12 cellular contexts compared by ENCODE assay signal in genomic region chr7:128934361-128935352, GRCh38. TPM values are rescaled to one million over a fixed set of nuclear protein-coding genes. Genes with fewer than 3 reads are reported as not detected.
DNase-seq lines count a peak whose midpoint lies in the region; ATAC-seq, FAIRE-seq and TF ChIP-seq lines count a peak whose summit lies in the region.
"Had no signal": no experiment of that assay in that cellular context is flagged by ENCODE, and none has a peak within 500 bp of the region (broad histone marks: within the 10 kb centered on the region; RNA-seq: fewer than 3 reads in every experiment).

No MANE protein-coding gene starts in this region.

- H3K27me3 ChIP-seq in right cardiac atrium (ENCODE audit: control insufficient read depth, insufficient read depth) (no peaks in the 10 kb centered on the region), Karpas-422 (ENCODE audit: low read length) (0 out of 2 replicates have a peak, but pooled peaks cover 3% of the 10 kb centered on the region)

- H3K9me3 ChIP-seq in right cardiac atrium (ENCODE audit: control insufficient read depth, low read length) (no peaks in the 10 kb centered on the region), Karpas-422 (ENCODE audit: low read length) (no peaks in the 10 kb centered on the region)

- ATAC-seq in GM21381 (IDR thresholded peaks at IDR 0.05; ENCODE audit: unreplicated experiment) (peak; percentile 28), HG03280 (IDR thresholded peaks at IDR 0.05; ENCODE audit: unreplicated experiment) (peak; percentile 31), right cardiac atrium (peak; percentile 9 to 28)
- ATAC-seq in activated CD4-positive, CD25-positive, alpha-beta regulatory T cell treated with anti-CD3 and anti-CD28 coated beads, Interleukin-2, amount 50 U/mL, for 24 hours, result no peak
- ATAC-seq: HCT116 had no signal

- WGBS in right cardiac atrium, result 65% methylated on average over 14 of the region's 14 CpGs

- peak; percentile 59 for TF ChIP-seq POLR2A in GM12892 (IDR thresholded peaks at IDR 0.05; ENCODE audit: low read depth, low read length)

- intact Hi-C loops in right cardiac atrium (cut with DNase I), result no loop called here

- peak; percentile 94 for FAIRE-seq in GM12892 (lab: Jason Lieb, UNC)

- H3K36me3 ChIP-seq in Karpas-422 (ENCODE audit: insufficient read depth, low read length), result no peaks in the 10 kb centered on the region

- DNase-seq in GM12892 (ENCODE audit: insufficient read length), result peak; percentile 58
- DNase-seq in right cardiac atrium, result peak in 1 of 3 donors; percentile 55
- no peak for DNase-seq in superior temporal gyrus (ENCODE audit: extremely low spot score)
- no peak for DNase-seq in Karpas-422
- DNase-seq in GDM1 (lab: John Stamatoyannopoulos, UW), result no peak
- DNase-seq: effector CD8-positive, alpha-beta T cell; SW 1271 had no signal

- H3K79me2 ChIP-seq in Karpas-422 (ENCODE audit: low read length), result no peaks in the 10 kb centered on the region

- no peak overlapping the region for H3K4me3 ChIP-seq in right cardiac atrium (ENCODE audit: low read length)
- H3K4me3 ChIP-seq in Karpas-422 (ENCODE audit: low read length), result no peak overlapping the region

- no peak overlapping the region for H3K27ac ChIP-seq in right cardiac atrium (ENCODE audit: low read length)
- no peak overlapping the region for H3K27ac ChIP-seq in Karpas-422 (ENCODE audit: low read length)

- H4K20me1 ChIP-seq in Karpas-422 (ENCODE audit: insufficient read depth, low read depth, low read length), result no peaks in the 10 kb centered on the region

- H3K9ac ChIP-seq in Karpas-422 (ENCODE audit: low read length), result no peak overlapping the region

- H3K4me1 ChIP-seq in right cardiac atrium (ENCODE audit: control insufficient read depth, insufficient read depth, low read length) (no peaks in the 10 kb centered on the region), Karpas-422 (ENCODE audit: low read length) (peaks cover 25% of the 10 kb centered on the region)

- H3K4me2 ChIP-seq in Karpas-422 (ENCODE audit: low read depth, low read length, poor library complexity, severe bottlenecking), result no peak overlapping the region

- H2AFZ ChIP-seq in Karpas-422 (ENCODE audit: low read length), result no peak overlapping the region

- no peaks in the 10 kb centered on the region for H3K9me2 ChIP-seq in Karpas-422 (replicated peaks; ENCODE audit: insufficient read depth, low read length)

RNA-seq across cellular contexts. Expression of gene IRF5, which starts 3.1 kb away (rescaled TPM):
- 52.9 TPM for polyA plus RNA-seq in GM12892 (2012; ENCODE audit: missing spikeins)
- 1 to 10 TPM; 3.0 to 4.6 (median 4.2) TPM for total RNA-seq in right cardiac atrium
- 1.6 TPM for polyA plus RNA-seq in right cardiac atrium
- total RNA-seq in Karpas-422 (2014; rRNA removed; shearing (Covaris generic); ENCODE audit: low replicate concordance), result 7.8 and 11.5 TPM in 2 replicates

RNA-seq across cellular contexts. Expression of gene KCP, which starts 24.1 kb away (rescaled TPM):
- polyA plus RNA-seq in GM12892 (2012; ENCODE audit: missing spikeins), result 3.1 TPM
- total RNA-seq in right cardiac atrium, result under 1 TPM; 0.23 to 0.28 (median 0.24) TPM
- 0.36 TPM for polyA plus RNA-seq in right cardiac atrium
- total RNA-seq in Karpas-422 (2014; rRNA removed; shearing (Covaris generic); ENCODE audit: low replicate concordance), result 1.6 and 11.7 TPM in 2 replicates
- total RNA-seq: pulmonary artery endothelial cell had no signal

Comparison
In these comparisons a context has a peak if more than half of its experiments do, and no peak if none do; other contexts are left out.
1. ATAC-seq: peak in GM21381 (single experiment), HG03280 (single experiment) and right cardiac atrium (2 of 2); none in activated CD4-positive, CD25-positive, alpha-beta regulatory T cell treated with anti-CD3 and anti-CD28 coated beads, Interleukin-2, amount 50 U/mL, for 24 hours (0 of 2).